In the genomic region with DNA sequence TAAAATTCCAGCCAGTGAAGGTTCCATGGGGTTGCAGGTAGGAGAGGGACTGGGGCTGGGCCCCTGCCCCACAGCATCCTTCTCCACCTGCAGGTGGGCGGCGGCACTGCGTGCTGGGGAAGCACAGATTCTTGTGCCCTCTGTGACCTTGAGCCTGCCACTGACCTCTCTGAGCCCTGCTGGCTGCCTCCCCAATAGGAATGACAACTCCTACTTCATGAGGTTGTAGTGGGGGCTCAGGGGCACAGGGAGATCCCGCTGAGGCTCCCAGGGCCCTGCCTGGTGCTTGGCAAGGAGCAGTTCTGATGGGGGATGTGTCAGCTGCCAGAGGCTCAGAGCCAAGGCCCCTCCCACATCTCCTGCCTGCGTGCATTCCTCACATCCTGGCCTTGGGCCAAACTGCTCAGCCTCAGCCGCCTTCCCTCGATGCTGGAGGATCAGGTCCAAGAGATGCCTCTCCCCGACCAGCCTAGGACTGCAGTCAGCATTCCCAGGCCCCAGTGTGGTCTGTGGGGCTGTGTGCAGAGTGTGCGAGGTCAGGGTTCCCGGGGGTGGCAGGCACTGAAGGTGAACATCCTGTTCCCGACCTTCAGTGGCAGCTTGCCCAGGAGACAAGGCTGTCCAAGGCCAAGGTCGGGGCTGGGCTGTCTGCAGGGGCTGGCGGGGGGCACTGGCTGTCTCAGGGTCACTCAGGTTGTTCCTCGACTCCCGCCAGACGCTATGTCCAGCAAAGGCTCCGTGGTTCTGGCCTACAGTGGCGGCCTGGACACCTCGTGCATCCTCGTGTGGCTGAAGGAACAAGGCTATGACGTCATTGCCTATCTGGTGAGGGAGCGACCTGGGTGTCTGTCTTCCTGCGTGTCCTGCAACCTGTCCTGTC, we compare ENCODE assay signal across 1 cellular context.
TF ChIP-seq lines count a peak whose summit lies in the region.

No MANE protein-coding gene starts in this region.

TF ChIP-seq in HepG2, 621 proteins besides CTCF, POLR2A, EP300 and RAD21 (continued from another document and continues in another):
- TF ChIP-seq, protein P1, sequence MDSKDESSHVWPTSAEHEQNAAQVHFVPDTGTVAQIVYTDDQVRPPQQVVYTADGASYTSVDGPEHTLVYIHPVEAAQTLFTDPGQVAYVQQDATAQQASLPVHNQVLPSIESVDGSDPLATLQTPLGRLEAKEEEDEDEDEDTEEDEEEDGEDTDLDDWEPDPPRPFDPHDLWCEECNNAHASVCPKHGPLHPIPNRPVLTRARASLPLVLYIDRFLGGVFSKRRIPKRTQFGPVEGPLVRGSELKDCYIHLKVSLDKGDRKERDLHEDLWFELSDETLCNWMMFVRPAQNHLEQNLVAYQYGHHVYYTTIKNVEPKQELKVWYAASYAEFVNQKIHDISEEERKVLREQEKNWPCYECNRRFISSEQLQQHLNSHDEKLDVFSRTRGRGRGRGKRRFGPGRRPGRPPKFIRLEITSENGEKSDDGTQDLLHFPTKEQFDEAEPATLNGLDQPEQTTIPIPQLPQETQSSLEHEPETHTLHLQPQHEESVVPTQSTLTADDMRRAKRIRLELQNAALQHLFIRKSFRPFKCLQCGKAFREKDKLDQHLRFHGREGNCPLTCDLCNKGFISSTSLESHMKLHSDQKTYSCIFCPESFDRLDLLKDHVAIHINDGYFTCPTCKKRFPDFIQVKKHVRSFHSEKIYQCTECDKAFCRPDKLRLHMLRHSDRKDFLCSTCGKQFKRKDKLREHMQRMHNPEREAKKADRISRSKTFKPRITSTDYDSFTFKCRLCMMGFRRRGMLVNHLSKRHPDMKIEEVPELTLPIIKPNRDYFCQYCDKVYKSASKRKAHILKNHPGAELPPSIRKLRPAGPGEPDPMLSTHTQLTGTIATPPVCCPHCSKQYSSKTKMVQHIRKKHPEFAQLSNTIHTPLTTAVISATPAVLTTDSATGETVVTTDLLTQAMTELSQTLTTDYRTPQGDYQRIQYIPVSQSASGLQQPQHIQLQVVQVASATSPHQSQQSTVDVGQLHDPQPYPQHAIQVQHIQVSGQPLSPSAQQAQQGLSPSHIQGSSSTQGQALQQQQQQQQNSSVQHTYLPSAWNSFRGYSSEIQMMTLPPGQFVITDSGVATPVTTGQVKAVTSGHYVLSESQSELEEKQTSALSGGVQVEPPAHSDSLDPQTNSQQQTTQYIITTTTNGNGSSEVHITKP (CRISPR knock-in tag; IDR thresholded peaks at IDR 0.05; ENCODE audit: low read depth): no peak
- TF ChIP-seq SOX13 (IDR thresholded peaks at IDR 0.05) (no peak), SOX13 (CRISPR knock-in tag; conservative IDR thresholded peaks at IDR 0.05 in 1 of 2, IDR thresholded peaks at IDR 0.05 in 1 of 2) (no peak), SRSF9 (IDR thresholded peaks at IDR 0.05; ENCODE audit: borderline replicate concordance, insufficient read depth, low read depth, low read length, poor library complexity, severe bottlenecking) (no peak), NCOR1 (IDR thresholded peaks at IDR 0.05; ENCODE audit: borderline replicate concordance, low read length) (no peak; the same call in 1 of the 2 replicates), SAFB2 (CRISPR knock-in tag; IDR thresholded peaks at IDR 0.05; ENCODE audit: borderline replicate concordance, low read depth) (no peak), TCF12 (IDR thresholded peaks at IDR 0.05) (no peak), TCF12 (CRISPR knock-in tag; IDR thresholded peaks at IDR 0.05) (peak; percentile 29; the same call in 1 of the 2 replicates), ZBTB38 (CRISPR knock-in tag; IDR thresholded peaks at IDR 0.05) (peak; percentile 14; the same call in 1 of the 2 replicates), ZNF101 (CRISPR knock-in tag; IDR thresholded peaks at IDR 0.05; ENCODE audit: borderline replicate concordance, low read depth) (no peak), ZNF354B (CRISPR knock-in tag; IDR thresholded peaks at IDR 0.05) (no peak), HHEX (CRISPR knock-in tag; IDR thresholded peaks at IDR 0.05) (no peak), ZFX (CRISPR knock-in tag; IDR thresholded peaks at IDR 0.05; ENCODE audit: low read depth) (no peak; the same call in 1 of the 2 replicates), ZSCAN22 (CRISPR knock-in tag; IDR thresholded peaks at IDR 0.05) (no peak), MEF2D (CRISPR knock-in tag; IDR thresholded peaks at IDR 0.05) (no peak), ZNF850 (CRISPR knock-in tag; conservative IDR thresholded peaks at IDR 0.05) (no peak), SYNCRIP (IDR thresholded peaks at IDR 0.05; ENCODE audit: insufficient read depth, low read depth, low read length) (no peak), ZBTB20 (CRISPR knock-in tag; IDR thresholded peaks at IDR 0.05; ENCODE audit: borderline replicate concordance, low read depth) (no peak), ZNF780A (CRISPR knock-in tag; IDR thresholded peaks at IDR 0.05) (no peak), ZNF788 (CRISPR knock-in tag; IDR thresholded peaks at IDR 0.05; ENCODE audit: borderline replicate concordance) (no peak), MIXL1 (CRISPR knock-in tag; IDR thresholded peaks at IDR 0.05) (no peak), ZNF781 (CRISPR knock-in tag; IDR thresholded peaks at IDR 0.05; ENCODE audit: borderline replicate concordance, not compliant biosample characterization) (peak; percentile 29), BCL6 (CRISPR knock-in tag; IDR thresholded peaks at IDR 0.05) (peak; percentile 84), MEIS1 (CRISPR knock-in tag; IDR thresholded peaks at IDR 0.05; ENCODE audit: borderline replicate concordance) (no peak), CC2D1A (CRISPR knock-in tag; IDR thresholded peaks at IDR 0.05) (no peak), GATA4 (IDR thresholded peaks at IDR 0.05; ENCODE audit: borderline replicate concordance, low read depth) (no peak), NR2F1 (CRISPR knock-in tag; IDR thresholded peaks at IDR 0.05) (peak in 1 of 2 experiments; percentile 54; a peak in 1 of 4 replicates), MAFG (CRISPR knock-in tag; IDR thresholded peaks at IDR 0.05) (no peak), PAF1 (CRISPR knock-in tag; IDR thresholded peaks at IDR 0.05) (no peak), FOXO1 (CRISPR knock-in tag; IDR thresholded peaks at IDR 0.05) (no peak), CEBPG (CRISPR knock-in tag; IDR thresholded peaks at IDR 0.05) (no peak)
- TF ChIP-seq, protein P2, sequence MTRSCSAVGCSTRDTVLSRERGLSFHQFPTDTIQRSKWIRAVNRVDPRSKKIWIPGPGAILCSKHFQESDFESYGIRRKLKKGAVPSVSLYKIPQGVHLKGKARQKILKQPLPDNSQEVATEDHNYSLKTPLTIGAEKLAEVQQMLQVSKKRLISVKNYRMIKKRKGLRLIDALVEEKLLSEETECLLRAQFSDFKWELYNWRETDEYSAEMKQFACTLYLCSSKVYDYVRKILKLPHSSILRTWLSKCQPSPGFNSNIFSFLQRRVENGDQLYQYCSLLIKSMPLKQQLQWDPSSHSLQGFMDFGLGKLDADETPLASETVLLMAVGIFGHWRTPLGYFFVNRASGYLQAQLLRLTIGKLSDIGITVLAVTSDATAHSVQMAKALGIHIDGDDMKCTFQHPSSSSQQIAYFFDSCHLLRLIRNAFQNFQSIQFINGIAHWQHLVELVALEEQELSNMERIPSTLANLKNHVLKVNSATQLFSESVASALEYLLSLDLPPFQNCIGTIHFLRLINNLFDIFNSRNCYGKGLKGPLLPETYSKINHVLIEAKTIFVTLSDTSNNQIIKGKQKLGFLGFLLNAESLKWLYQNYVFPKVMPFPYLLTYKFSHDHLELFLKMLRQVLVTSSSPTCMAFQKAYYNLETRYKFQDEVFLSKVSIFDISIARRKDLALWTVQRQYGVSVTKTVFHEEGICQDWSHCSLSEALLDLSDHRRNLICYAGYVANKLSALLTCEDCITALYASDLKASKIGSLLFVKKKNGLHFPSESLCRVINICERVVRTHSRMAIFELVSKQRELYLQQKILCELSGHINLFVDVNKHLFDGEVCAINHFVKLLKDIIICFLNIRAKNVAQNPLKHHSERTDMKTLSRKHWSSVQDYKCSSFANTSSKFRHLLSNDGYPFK (CRISPR knock-in tag; IDR thresholded peaks at IDR 0.05; ENCODE audit: borderline replicate concordance): 0 out of 2 replicates have a peak, but pooled peaks have one; percentile 2
- TF ChIP-seq, protein P3, sequence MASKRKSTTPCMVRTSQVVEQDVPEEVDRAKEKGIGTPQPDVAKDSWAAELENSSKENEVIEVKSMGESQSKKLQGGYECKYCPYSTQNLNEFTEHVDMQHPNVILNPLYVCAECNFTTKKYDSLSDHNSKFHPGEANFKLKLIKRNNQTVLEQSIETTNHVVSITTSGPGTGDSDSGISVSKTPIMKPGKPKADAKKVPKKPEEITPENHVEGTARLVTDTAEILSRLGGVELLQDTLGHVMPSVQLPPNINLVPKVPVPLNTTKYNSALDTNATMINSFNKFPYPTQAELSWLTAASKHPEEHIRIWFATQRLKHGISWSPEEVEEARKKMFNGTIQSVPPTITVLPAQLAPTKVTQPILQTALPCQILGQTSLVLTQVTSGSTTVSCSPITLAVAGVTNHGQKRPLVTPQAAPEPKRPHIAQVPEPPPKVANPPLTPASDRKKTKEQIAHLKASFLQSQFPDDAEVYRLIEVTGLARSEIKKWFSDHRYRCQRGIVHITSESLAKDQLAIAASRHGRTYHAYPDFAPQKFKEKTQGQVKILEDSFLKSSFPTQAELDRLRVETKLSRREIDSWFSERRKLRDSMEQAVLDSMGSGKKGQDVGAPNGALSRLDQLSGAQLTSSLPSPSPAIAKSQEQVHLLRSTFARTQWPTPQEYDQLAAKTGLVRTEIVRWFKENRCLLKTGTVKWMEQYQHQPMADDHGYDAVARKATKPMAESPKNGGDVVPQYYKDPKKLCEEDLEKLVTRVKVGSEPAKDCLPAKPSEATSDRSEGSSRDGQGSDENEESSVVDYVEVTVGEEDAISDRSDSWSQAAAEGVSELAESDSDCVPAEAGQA (IDR thresholded peaks at IDR 0.05; ENCODE audit: low read depth): no peak
- TF ChIP-seq, protein P3 (CRISPR knock-in tag; IDR thresholded peaks at IDR 0.05; ENCODE audit: borderline replicate concordance): no peak
- TF ChIP-seq, protein P4, sequence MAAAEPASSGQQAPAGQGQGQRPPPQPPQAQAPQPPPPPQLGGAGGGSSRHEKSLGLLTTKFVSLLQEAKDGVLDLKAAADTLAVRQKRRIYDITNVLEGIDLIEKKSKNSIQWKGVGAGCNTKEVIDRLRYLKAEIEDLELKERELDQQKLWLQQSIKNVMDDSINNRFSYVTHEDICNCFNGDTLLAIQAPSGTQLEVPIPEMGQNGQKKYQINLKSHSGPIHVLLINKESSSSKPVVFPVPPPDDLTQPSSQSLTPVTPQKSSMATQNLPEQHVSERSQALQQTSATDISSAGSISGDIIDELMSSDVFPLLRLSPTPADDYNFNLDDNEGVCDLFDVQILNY (CRISPR knock-in tag; conservative IDR thresholded peaks at IDR 0.05): no peak
- TF ChIP-seq, protein P5, sequence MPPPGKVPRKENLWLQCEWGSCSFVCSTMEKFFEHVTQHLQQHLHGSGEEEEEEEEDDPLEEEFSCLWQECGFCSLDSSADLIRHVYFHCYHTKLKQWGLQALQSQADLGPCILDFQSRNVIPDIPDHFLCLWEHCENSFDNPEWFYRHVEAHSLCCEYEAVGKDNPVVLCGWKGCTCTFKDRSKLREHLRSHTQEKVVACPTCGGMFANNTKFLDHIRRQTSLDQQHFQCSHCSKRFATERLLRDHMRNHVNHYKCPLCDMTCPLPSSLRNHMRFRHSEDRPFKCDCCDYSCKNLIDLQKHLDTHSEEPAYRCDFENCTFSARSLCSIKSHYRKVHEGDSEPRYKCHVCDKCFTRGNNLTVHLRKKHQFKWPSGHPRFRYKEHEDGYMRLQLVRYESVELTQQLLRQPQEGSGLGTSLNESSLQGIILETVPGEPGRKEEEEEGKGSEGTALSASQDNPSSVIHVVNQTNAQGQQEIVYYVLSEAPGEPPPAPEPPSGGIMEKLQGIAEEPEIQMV (CRISPR knock-in tag; IDR thresholded peaks at IDR 0.05; ENCODE audit: low read depth): no peak
- TF ChIP-seq, protein P6, sequence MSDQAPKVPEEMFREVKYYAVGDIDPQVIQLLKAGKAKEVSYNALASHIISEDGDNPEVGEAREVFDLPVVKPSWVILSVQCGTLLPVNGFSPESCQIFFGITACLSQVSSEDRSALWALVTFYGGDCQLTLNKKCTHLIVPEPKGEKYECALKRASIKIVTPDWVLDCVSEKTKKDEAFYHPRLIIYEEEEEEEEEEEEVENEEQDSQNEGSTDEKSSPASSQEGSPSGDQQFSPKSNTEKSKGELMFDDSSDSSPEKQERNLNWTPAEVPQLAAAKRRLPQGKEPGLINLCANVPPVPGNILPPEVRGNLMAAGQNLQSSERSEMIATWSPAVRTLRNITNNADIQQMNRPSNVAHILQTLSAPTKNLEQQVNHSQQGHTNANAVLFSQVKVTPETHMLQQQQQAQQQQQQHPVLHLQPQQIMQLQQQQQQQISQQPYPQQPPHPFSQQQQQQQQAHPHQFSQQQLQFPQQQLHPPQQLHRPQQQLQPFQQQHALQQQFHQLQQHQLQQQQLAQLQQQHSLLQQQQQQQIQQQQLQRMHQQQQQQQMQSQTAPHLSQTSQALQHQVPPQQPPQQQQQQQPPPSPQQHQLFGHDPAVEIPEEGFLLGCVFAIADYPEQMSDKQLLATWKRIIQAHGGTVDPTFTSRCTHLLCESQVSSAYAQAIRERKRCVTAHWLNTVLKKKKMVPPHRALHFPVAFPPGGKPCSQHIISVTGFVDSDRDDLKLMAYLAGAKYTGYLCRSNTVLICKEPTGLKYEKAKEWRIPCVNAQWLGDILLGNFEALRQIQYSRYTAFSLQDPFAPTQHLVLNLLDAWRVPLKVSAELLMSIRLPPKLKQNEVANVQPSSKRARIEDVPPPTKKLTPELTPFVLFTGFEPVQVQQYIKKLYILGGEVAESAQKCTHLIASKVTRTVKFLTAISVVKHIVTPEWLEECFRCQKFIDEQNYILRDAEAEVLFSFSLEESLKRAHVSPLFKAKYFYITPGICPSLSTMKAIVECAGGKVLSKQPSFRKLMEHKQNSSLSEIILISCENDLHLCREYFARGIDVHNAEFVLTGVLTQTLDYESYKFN (CRISPR knock-in tag; conservative IDR thresholded peaks at IDR 0.05): peak; percentile 37; the same call in 1 of the 2 replicates
- TF ChIP-seq, protein P7, sequence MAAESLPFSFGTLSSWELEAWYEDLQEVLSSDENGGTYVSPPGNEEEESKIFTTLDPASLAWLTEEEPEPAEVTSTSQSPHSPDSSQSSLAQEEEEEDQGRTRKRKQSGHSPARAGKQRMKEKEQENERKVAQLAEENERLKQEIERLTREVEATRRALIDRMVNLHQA (CRISPR knock-in tag; IDR thresholded peaks at IDR 0.05): no peak
